Comparison of ENCODE assay signal across 8 cellular contexts in the genomic region with DNA sequence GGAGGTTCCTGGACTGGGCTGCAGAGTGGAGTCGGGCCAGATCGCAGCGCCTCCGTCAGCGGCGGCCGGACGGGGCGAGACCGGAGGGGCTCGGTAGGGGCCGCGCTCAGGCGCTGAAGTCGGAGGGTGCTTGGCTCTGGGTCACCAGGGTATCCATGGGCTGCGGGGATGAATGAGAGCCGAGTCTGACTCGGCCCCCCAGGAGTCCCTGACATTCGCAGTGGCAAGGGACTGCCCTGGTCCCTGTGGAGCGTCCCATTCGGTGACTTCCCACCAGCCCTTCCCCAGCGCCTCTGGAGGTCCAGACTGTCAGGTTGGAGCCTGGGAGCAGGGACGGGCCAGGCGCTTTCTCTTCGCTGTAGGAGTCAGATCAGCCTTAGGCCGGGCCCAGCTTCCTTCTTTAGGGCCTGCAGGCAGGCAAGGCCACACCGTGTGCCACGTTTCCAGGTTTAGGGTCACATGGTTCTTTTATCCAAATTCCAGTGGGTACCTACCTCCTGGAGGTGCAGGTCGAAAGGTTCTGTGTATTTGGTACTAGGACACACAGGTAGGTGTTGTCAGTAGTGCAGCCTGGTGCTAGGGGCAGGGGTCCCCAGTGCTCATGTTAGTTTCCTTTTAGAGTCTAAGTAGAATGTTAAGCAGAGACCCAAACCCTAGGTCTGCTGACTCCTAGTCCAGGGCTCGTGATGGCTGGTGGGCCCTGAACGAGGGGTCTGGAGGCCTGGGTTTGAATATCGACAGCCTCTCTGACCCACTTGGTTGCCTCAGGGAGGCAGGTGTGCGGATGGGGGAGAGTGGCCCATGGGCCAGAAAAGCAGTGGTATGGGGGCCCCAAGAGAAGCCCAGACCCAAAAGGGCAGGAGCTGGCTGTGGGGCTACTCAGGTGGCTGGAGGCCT. TPM values are rescaled to one million over a fixed set of nuclear protein-coding genes. Genes with fewer than 3 reads are reported as not detected.
A peak's percentile ranks its signal among the peaks of the same experiment; 100 is the strongest.
DNase-seq lines count a peak whose midpoint lies in the region; ATAC-seq and TF ChIP-seq lines count a peak whose summit lies in the region.

No MANE protein-coding gene starts in this region.

- H2AFZ ChIP-seq in neuronal stem cell (ENCODE audit: low read length), result peak overlapping the region; percentile 97

- H3K4ac ChIP-seq in neuronal stem cell (ENCODE audit: low read length), result peak overlapping the region; percentile 26

- H3K4me3 ChIP-seq in AG09309 (ENCODE audit: control insufficient read depth, low read depth, low read length), result peak overlapping the region; percentile 80
- H3K4me3 ChIP-seq in neuronal stem cell (ENCODE audit: low read length in 2 of 2), result peak overlapping the region; percentile 85 to 89

- no peak for DNase-seq in AG09309 (ENCODE audit: low read depth)
- peak; percentile 25 for DNase-seq in SK-N-DZ (ENCODE audit: low spot score)
- no peak for DNase-seq in neuronal stem cell (ENCODE audit: low spot score)
- no peak for DNase-seq in NCI-H1092 (lab: John Stamatoyannopoulos, UW)
- DNase-seq in stimulated activated CD4-positive, alpha-beta T cell treated with anti-CD3 and anti-CD28 coated beads, Interleukin-12 subunit alpha, Interleukin-12 subunit beta, amount 100 ng/mL, for 4 hours, result no peak

- H3K9me3 ChIP-seq in neuronal stem cell (replicated peaks in 1 of 2; ENCODE audit: control insufficient read depth in 2 of 2, insufficient read depth in 1 of 2, low read depth in 1 of 2, low read length in 2 of 2), result no peaks in the 10 kb centered on the region

- H4K91ac ChIP-seq in neuronal stem cell (ENCODE audit: low read depth, low read length, poor library complexity), result no peak overlapping the region

- H3K36me3 ChIP-seq in neuronal stem cell (replicated peaks in 1 of 2; ENCODE audit: control insufficient read depth in 2 of 2, insufficient read depth in 2 of 2, low read length in 2 of 2), result peaks cover 11 to 17% of the 10 kb centered on the region in 2 donors

- peak overlapping the region; percentile 32 for H3K27ac ChIP-seq in neuronal stem cell (replicated peaks; ENCODE audit: low read length)

- peaks cover 22 to 40% of the 10 kb centered on the region in 2 donors for H3K4me1 ChIP-seq in neuronal stem cell (ENCODE audit: control insufficient read depth in 2 of 2, insufficient read depth in 1 of 2, low read depth in 1 of 2, low read length in 2 of 2)

- peak overlapping the region; percentile 93 for H2BK5ac ChIP-seq in neuronal stem cell (ENCODE audit: low read length)

- H3K27me3 ChIP-seq in neuronal stem cell (ENCODE audit: control insufficient read depth in 3 of 3, insufficient read depth in 3 of 3, low read depth in 1 of 3, low read length in 3 of 3), result no peaks in the 10 kb centered on the region

- peak overlapping the region; percentile 59 for H3K14ac ChIP-seq in neuronal stem cell (ENCODE audit: low read length)

- peak overlapping the region; percentile 99 for H3K18ac ChIP-seq in neuronal stem cell (ENCODE audit: low read length)

- H3K79me1 ChIP-seq in neuronal stem cell (ENCODE audit: low read depth, low read length), result peaks cover 25% of the 10 kb centered on the region

- peak overlapping the region; percentile 100 for H2BK120ac ChIP-seq in neuronal stem cell (ENCODE audit: low read depth, low read length)

- no peak overlapping the region for H2BK12ac ChIP-seq in neuronal stem cell (ENCODE audit: low read length)

- ATAC-seq in GM21529 (IDR thresholded peaks at IDR 0.05; ENCODE audit: unreplicated experiment) (peak; percentile 5), esophagus mucosa (peak; percentile 10), GM18873 (IDR thresholded peaks at IDR 0.05; ENCODE audit: low FRiP score, unreplicated experiment) (no peak)

- peak overlapping the region; percentile 98 for H2AK5ac ChIP-seq in neuronal stem cell (ENCODE audit: low read depth, low read length)

- no CpG with 5 or more reads among the region's 33 CpGs for WGBS in neuronal stem cell (ENCODE audit: extremely low coverage in 2 of 2, insufficient read length in 2 of 2, insufficient replicate concordance in 1 of 2), 2 donors

- no peak overlapping the region for H4K8ac ChIP-seq in neuronal stem cell (ENCODE audit: low read depth, low read length)

- H3K4me2 ChIP-seq in neuronal stem cell (ENCODE audit: insufficient read depth, low read length, poor library complexity, severe bottlenecking), result peak overlapping the region; percentile 78

- H3K23ac ChIP-seq in neuronal stem cell (ENCODE audit: low read depth, low read length, poor library complexity), result peak overlapping the region; percentile 94

- peak overlapping the region; percentile 99 for H3K9ac ChIP-seq in neuronal stem cell (ENCODE audit: low read depth, low read length, poor library complexity)

- peak overlapping the region; percentile 96 for H2BK15ac ChIP-seq in neuronal stem cell (ENCODE audit: low read length)

- no peak for TF ChIP-seq CTCF in AG09309 (IDR thresholded peaks at IDR 0.05; ENCODE audit: control insufficient read depth, insufficient read depth, low read depth, low read length, missing control alignments)

RNA-seq across cellular contexts. Expression of a gene that starts 1.2 kb away (rescaled TPM):
- polyA plus RNA-seq in SK-N-DZ (2014; cell fraction: cytosol; rRNA removed), result 73.8 and 82.2 TPM in 2 replicates
- polyA plus RNA-seq in SK-N-DZ (2014; cell fraction: nucleus; rRNA removed), result 229 and 356 TPM in 2 replicates
- 15.5 TPM for total RNA-seq in esophagus mucosa
- 113 TPM for polyA plus RNA-seq in neuronal stem cell (2013, experiment 1 of 2)
- 111 TPM for polyA plus RNA-seq in neuronal stem cell (2013, experiment 2 of 2)

RNA-seq across cellular contexts. Expression of a gene that starts 15.7 kb away (rescaled TPM):
- polyA plus RNA-seq in SK-N-DZ (2014; cell fraction: cytosol; rRNA removed), result not detected in 2 replicates
- 0.69 TPM in 1 of 2 replicates, not detected in the other for polyA plus RNA-seq in SK-N-DZ (2014; cell fraction: nucleus; rRNA removed)
- total RNA-seq in esophagus mucosa, result not detected
- 0.03 TPM for polyA plus RNA-seq in neuronal stem cell (2013, experiment 1 of 2)
- not detected for polyA plus RNA-seq in neuronal stem cell (2013, experiment 2 of 2)
